Comparison of ENCODE assay signal across 1 cellular context in the genomic region with DNA sequence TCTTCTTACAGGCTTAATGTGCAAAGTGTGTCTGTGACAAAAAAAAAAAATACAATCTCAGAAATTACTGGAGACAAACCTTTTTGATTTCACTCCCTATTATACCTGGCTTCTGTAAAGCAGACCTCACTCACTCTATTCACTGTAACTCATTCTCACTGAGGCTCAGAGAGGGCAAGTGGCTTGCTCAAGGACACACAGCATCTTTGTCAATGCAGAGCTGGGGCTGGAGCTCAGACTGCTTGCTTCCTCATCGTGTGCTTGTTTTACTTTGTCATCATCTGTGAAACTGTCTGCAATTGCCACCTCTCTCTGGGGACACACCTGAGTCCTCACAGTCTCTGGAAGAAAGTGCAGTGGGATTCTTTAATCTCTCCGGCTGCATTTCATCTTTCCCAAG.
TF ChIP-seq lines count a peak whose summit lies in the region.

No MANE protein-coding gene starts in this region.

TF ChIP-seq in HepG2, 621 proteins besides CTCF, POLR2A, EP300 and RAD21:
- TF ChIP-seq PHF8 (CRISPR knock-in tag; IDR thresholded peaks at IDR 0.05) (no peak), ZNF768 (CRISPR knock-in tag; IDR thresholded peaks at IDR 0.05) (peak; percentile 92), ZFP36 (IDR thresholded peaks at IDR 0.05; ENCODE audit: borderline replicate concordance, low read depth, low read length, partially characterized antibody) (peak; percentile 18)
